In genomic region chr14:100727565-100728240, GRCh38 we compare ENCODE assay signal across 26 cellular contexts. TPM values are rescaled to one million over a fixed set of nuclear protein-coding genes. Genes with fewer than 3 reads are reported as not detected.
A peak's percentile ranks its signal among the peaks of the same experiment; 100 is the strongest.
DNase-seq lines count a peak whose midpoint lies in the region; ATAC-seq, FAIRE-seq and TF ChIP-seq lines count a peak whose summit lies in the region.
"Had no signal": no experiment of that assay in that cellular context is flagged by ENCODE, and none has a peak within 500 bp of the region (broad histone marks: within the 10 kb centered on the region; RNA-seq: fewer than 3 reads in every experiment).

No MANE protein-coding gene starts in this region.

- H3K18ac ChIP-seq in H1 (ENCODE audit: extremely low read depth, low read length): no peak overlapping the region

- H4K8ac ChIP-seq in H1 (ENCODE audit: extremely low read depth, insufficient read depth, low read length): no peak overlapping the region

- no peak overlapping the region for H4K5ac ChIP-seq in H1 (ENCODE audit: insufficient read length, low read depth, low read length)

- CTCF ChIA-PET in H1 (lab: Charles Lee; ENCODE audit: partially characterized antibody): interaction anchor here (1.3 to 1.7 kb wide), 3 partner anchors 17 to 123 kb away, joined by 3 to 4 read pairs (median 4); no protein-coding TSS in a partner anchor
- CTCF ChIA-PET in OCI-LY7 (lab: Charles Lee; ENCODE audit: unreplicated experiment): no interaction called here

- H3K79me1 ChIP-seq in H1 (ENCODE audit: low read depth, low read length): no peaks in the 10 kb centered on the region

- H4K20me1 ChIP-seq in H1 (replicated peaks in 1 of 2; ENCODE audit: control insufficient read depth in 1 of 2, insufficient read depth in 2 of 2, low read length in 2 of 2) (peaks cover 0 to 3% of the 10 kb centered on the region in 2 experiments), smooth muscle cell (ENCODE audit: low read depth) (peaks cover 34% of the 10 kb centered on the region), OCI-LY7 (ENCODE audit: insufficient read depth, low read length) (no peaks in the 10 kb centered on the region)

- no peak for TF ChIP-seq RAD21 in H1 (IDR thresholded peaks at IDR 0.05 in 1 of 2, conservative IDR thresholded peaks at IDR 0.05 in 1 of 2; ENCODE audit: low read depth in 2 of 2, low read length in 2 of 2)

- no peak overlapping the region for H3K23ac ChIP-seq in H1 (ENCODE audit: insufficient read length)

- H3K79me2 ChIP-seq in H1 (ENCODE audit: control insufficient read depth in 1 of 2, insufficient read depth in 2 of 2, low read length in 2 of 2) (no peaks in the 10 kb centered on the region), smooth muscle cell (ENCODE audit: low read depth) (peaks cover 50% of the 10 kb centered on the region), OCI-LY7 (ENCODE audit: insufficient read depth, low read depth, low read length) (no peaks in the 10 kb centered on the region)

- no peaks in the 10 kb centered on the region for H3K36me3 ChIP-seq in HUES64 (ENCODE audit: insufficient read depth, low read length)
- peaks cover 0 to 3% (median 0%) of the 10 kb centered on the region in 4 experiments; a peak in 1 of 8 replicates for H3K36me3 ChIP-seq in H1 (ENCODE audit: control insufficient read depth in 2 of 4, insufficient read depth in 4 of 4, low read length in 3 of 4)
- H3K36me3 ChIP-seq in smooth muscle cell (ENCODE audit: low read depth): no peaks in the 10 kb centered on the region
- no peaks in the 10 kb centered on the region for H3K36me3 ChIP-seq in OCI-LY7 (ENCODE audit: insufficient read depth, low read length)

- peaks cover 73% of the 10 kb centered on the region for H3K27me3 Mint-ChIP-seq in stimulated activated naive CD8-positive, alpha-beta T cell treated with anti-CD3 and anti-CD28 coated beads, Interleukin-15, amount 100 ng/mL, for 72 hours

- no peaks in the 10 kb centered on the region for H3K4me1 Mint-ChIP-seq in stimulated activated naive CD8-positive, alpha-beta T cell treated with anti-CD3 and anti-CD28 coated beads, Interleukin-15, amount 100 ng/mL, for 72 hours
- H3K4me1 Mint-ChIP-seq: activated CD4-positive, alpha-beta T cell treated with anti-CD3 and anti-CD28 coated beads, Interleukin-2, amount 10 ng/mL, durations not matched to agents 7 days and 5 days had no signal

- no peak for FAIRE-seq in H1 (lab: Jason Lieb, UNC)
- FAIRE-seq: GM12891 had no signal

- H3K9me3 ChIP-seq in HUES64 (ENCODE audit: insufficient read depth, low read depth, low read length): no peaks in the 10 kb centered on the region
- peaks cover 0 to 5% of the 10 kb centered on the region in 2 experiments; a peak in 1 of 4 replicates for H3K9me3 ChIP-seq in H1 (ENCODE audit: insufficient read depth in 2 of 2, low read depth in 1 of 2, low read length in 1 of 2)
- H3K9me3 ChIP-seq in smooth muscle cell (replicated peaks; ENCODE audit: low read depth): no peaks in the 10 kb centered on the region
- no peaks in the 10 kb centered on the region for H3K9me3 ChIP-seq in OCI-LY7 (ENCODE audit: low read length)
- H3K9me3 ChIP-seq: body of pancreas had no signal

- TF ChIP-seq CTCF in H1 (IDR thresholded peaks at IDR 0.05; ENCODE audit: control extremely low read depth in 1 of 3, insufficient read depth in 1 of 3, low read depth in 1 of 3, low read length in 3 of 3) (no peak), smooth muscle cell (IDR thresholded peaks at IDR 0.05; ENCODE audit: borderline replicate concordance, insufficient read depth, poor library complexity, severe bottlenecking) (no peak), OCI-LY7 (conservative IDR thresholded peaks at IDR 0.05; ENCODE audit: low read length) (no peak)

- no peak overlapping the region for H2BK120ac ChIP-seq in H1 (replicated peaks; ENCODE audit: low read depth, low read length)

- no peak overlapping the region for H4K91ac ChIP-seq in H1 (replicated peaks; ENCODE audit: insufficient read length, low read length)

- H2BK15ac ChIP-seq in H1 (ENCODE audit: low read length): 0 out of 2 replicates have a peak overlapping the region, but pooled peaks have one; percentile 29

- WGBS in HUES64: 59% methylated on average over 22 of the region's 23 CpGs
- whole genome bisulfite sequencing in H1 (ENCODE audit: extremely low coverage in 1 of 2, insufficient coverage in 1 of 2, insufficient read length in 1 of 2, insufficient replicate concordance in 2 of 2, low coverage in 1 of 2, low lambda C conversion rate in 2 of 2, missing lambda C conversion rate in 1 of 2), 2 experiments: 47% methylated on average over 22 of the region's 23 CpGs; no CpG with 5 or more reads in 1 of the 2 experiments
- 39% methylated on average over 23 of the region's 23 CpGs for WGBS in smooth muscle cell (ENCODE audit: low lambda C conversion rate)

- POLR2A ChIA-PET in H1 (lab: Charles Lee; ENCODE audit: partially characterized antibody) (no interaction called here), OCI-LY7 (lab: Charles Lee) (no interaction called here)

- H3K14ac ChIP-seq in H1 (ENCODE audit: insufficient read length): no peak overlapping the region

- H2AK5ac ChIP-seq in H1 (ENCODE audit: low read depth, low read length): no peak overlapping the region

- peaks cover 35% of the 10 kb centered on the region for H3F3A ChIP-seq in smooth muscle cell (ENCODE audit: low read depth)

- H2AFZ ChIP-seq in H1 (ENCODE audit: low read length) (no peak overlapping the region), smooth muscle cell (ENCODE audit: low read depth) (no peak overlapping the region), OCI-LY7 (ENCODE audit: low read length) (no peak overlapping the region)

- H3K9me3 Mint-ChIP-seq in stimulated activated naive CD8-positive, alpha-beta T cell treated with anti-CD3 and anti-CD28 coated beads, Interleukin-15, amount 100 ng/mL, for 72 hours: no peaks in the 10 kb centered on the region
- H3K9me3 Mint-ChIP-seq: activated CD4-positive, alpha-beta T cell treated with anti-CD3 and anti-CD28 coated beads, Interleukin-2, amount 10 ng/mL, durations not matched to agents 7 days and 5 days; activated T-cell treated with anti-CD3 and anti-CD28 coated beads, Interleukin-2, amount 50 U/mL, for 24 hours had no signal

- H3K4me2 ChIP-seq in H1 (ENCODE audit: insufficient read depth in 1 of 2, low read depth in 2 of 2, low read length in 2 of 2) (peak overlapping the region; percentile 60 to 70), smooth muscle cell (peak overlapping the region; percentile 96), OCI-LY7 (ENCODE audit: low read length) (no peak overlapping the region)

- H2BK12ac ChIP-seq in H1 (ENCODE audit: low read depth, low read length): no peak overlapping the region

- H3K27ac Mint-ChIP-seq in stimulated activated naive CD8-positive, alpha-beta T cell treated with anti-CD3 and anti-CD28 coated beads, Interleukin-15, amount 100 ng/mL, for 72 hours: no peak overlapping the region
- H3K27ac Mint-ChIP-seq: activated CD4-positive, alpha-beta T cell treated with anti-CD3 and anti-CD28 coated beads, Interleukin-2, amount 10 ng/mL, durations not matched to agents 7 days and 5 days; activated T-cell treated with anti-CD3 and anti-CD28 coated beads, Interleukin-2, amount 50 U/mL, for 24 hours; CD14-positive monocyte had no signal

- H3K4me3 ChIP-seq in HUES64 (ENCODE audit: low read length) (peak overlapping the region; percentile 55), H1 (ENCODE audit: extremely low read depth in 1 of 4, insufficient read depth in 2 of 4, low read depth in 3 of 4, low read length in 4 of 4) (peak overlapping the region; percentile 5 to 67 (median 43); a peak in 6 of 8 replicates), smooth muscle cell (peak overlapping the region; percentile 76), OCI-LY7 (ENCODE audit: low read depth, low read length, poor library complexity, severe bottlenecking) (no peak overlapping the region)
- H3K4me3 ChIP-seq: body of pancreas had no signal

- H3K9me2 ChIP-seq in OCI-LY7 (ENCODE audit: insufficient read depth, low read length): no peaks in the 10 kb centered on the region

- H3K4me1 ChIP-seq in HUES64 (ENCODE audit: insufficient read depth, low read length) (peaks cover 14% of the 10 kb centered on the region), H1 (replicated peaks in 1 of 4; ENCODE audit: control insufficient read depth in 3 of 4, insufficient read depth in 4 of 4, low read length in 3 of 4) (peaks cover 0 to 19% (median 10%) of the 10 kb centered on the region in 4 experiments; a peak in 6 of 7 replicates), smooth muscle cell (ENCODE audit: low read depth) (peaks cover 55% of the 10 kb centered on the region), OCI-LY7 (ENCODE audit: insufficient read depth, low read length, poor library complexity, severe bottlenecking) (no peaks in the 10 kb centered on the region)
- H3K4me1 ChIP-seq: body of pancreas had no signal

- H3K9ac ChIP-seq in HUES64 (ENCODE audit: low read depth, low read length) (no peak overlapping the region; the same call in 1 of the 2 replicates), H1 (replicated peaks in 1 of 4; ENCODE audit: extremely low read depth in 1 of 4, low read depth in 3 of 4, low read length in 3 of 4) (no peak overlapping the region; a peak in 2 of 7 replicates), smooth muscle cell (ENCODE audit: low read depth) (peak overlapping the region; percentile 68)

- H3K27me3 ChIP-seq in HUES64 (ENCODE audit: insufficient read depth, low read length) (peaks cover 69% of the 10 kb centered on the region), H1 (replicated peaks in 1 of 4; ENCODE audit: control insufficient read depth in 3 of 4, extremely low read depth in 1 of 4, insufficient read depth in 3 of 4, low read length in 3 of 4) (peaks cover 24 to 49% (median 44%) of the 10 kb centered on the region in 4 experiments), smooth muscle cell (ENCODE audit: low read depth) (peaks cover 7% of the 10 kb centered on the region)

- intact Hi-C loops in OCI-LY7 (cut with micrococcal nuclease; ENCODE audit: unreplicated experiment): no loop called here

- H2BK5ac ChIP-seq in H1 (ENCODE audit: low read depth, low read length): no peak overlapping the region

- no peak for DNase-seq in H1 (ENCODE audit: low read depth in 1 of 2, low spot score in 2 of 2)
- peak; percentile 39 for DNase-seq in left kidney (ENCODE audit: low read depth, low spot score)
- no peak for DNase-seq in smooth muscle cell (lab: John Stamatoyannopoulos, UW; ENCODE audit: unreplicated experiment)
- no peak for DNase-seq in D341Med (ENCODE audit: low spot score)
- no peak for DNase-seq in OCI-LY7 (ENCODE audit: low spot score)
- no peak for DNase-seq in stimulated activated naive CD8-positive, alpha-beta T cell treated with anti-CD3 and anti-CD28 coated beads, Interleukin-15, amount 100 ng/mL, for 72 hours
- DNase-seq: activated CD4-positive, alpha-beta T cell treated with anti-CD3 and anti-CD28 coated beads, Interleukin-2, amount 10 ng/mL, durations not matched to agents 7 days and 5 days; activated naive CD4-positive, alpha-beta T cell; activated T-cell treated with anti-CD3 and anti-CD28 coated beads, Interleukin-2, amount 50 U/mL, for 24 hours; body of pancreas; EL; GOT3; left colon; mesendoderm; NCI-H1105 treated with DMSO at 0.1 percent for 48 hours; NCI-H2029; NCI-H345; stimulated activated CD4-positive, alpha-beta T cell treated with anti-CD3 and anti-CD28 coated beads, Interleukin-2, amount 100 ng/mL, for 24 hours; T1000; trophoblast cell had no signal

- ATAC-seq in stimulated activated naive CD8-positive, alpha-beta T cell treated with anti-CD3 and anti-CD28 coated beads, Interleukin-15, amount 100 ng/mL, for 72 hours: no peak
- ATAC-seq: body of pancreas, left colon had no signal

- BruUV-seq in OCI-LY7 (replicated peaks; lab: Mats Ljungman, UMichigan): no TSS peak

- no peak overlapping the region for H3K4me3 Mint-ChIP-seq in stimulated activated naive CD8-positive, alpha-beta T cell treated with anti-CD3 and anti-CD28 coated beads, Interleukin-15, amount 100 ng/mL, for 72 hours
- H3K4me3 Mint-ChIP-seq: activated CD4-positive, alpha-beta T cell treated with anti-CD3 and anti-CD28 coated beads, Interleukin-2, amount 10 ng/mL, durations not matched to agents 7 days and 5 days; activated T-cell treated with anti-CD3 and anti-CD28 coated beads, Interleukin-2, amount 50 U/mL, for 24 hours had no signal

- no peak for TF ChIP-seq POLR2A in H1 (IDR thresholded peaks at IDR 0.05; ENCODE audit: control extremely low read depth in 1 of 2, low read depth in 2 of 2, low read length in 2 of 2)

- H3K4ac ChIP-seq in H1 (replicated peaks; ENCODE audit: insufficient read length, low read depth, low read length): no peak overlapping the region

- peaks cover 2% of the 10 kb centered on the region; the same call in 1 of the 2 replicates for H3K23me2 ChIP-seq in H1 (ENCODE audit: low read depth, low read length)

- 0 out of 2 replicates have a peak overlapping the region, but pooled peaks have one; percentile 43 for H2BK20ac ChIP-seq in H1 (ENCODE audit: low read length)

- H3K27ac ChIP-seq in HUES64 (ENCODE audit: low read depth, low read length) (no peak overlapping the region), H1 (ENCODE audit: low read depth, low read length) (no peak overlapping the region), smooth muscle cell (ENCODE audit: low read depth) (peak overlapping the region; percentile 36), OCI-LY7 (ENCODE audit: low read depth, low read length, poor library complexity, severe bottlenecking) (no peak overlapping the region)
- H3K27ac ChIP-seq: body of pancreas had no signal

- no peak overlapping the region for H3K56ac ChIP-seq in H1 (replicated peaks; ENCODE audit: insufficient read length, low read depth, low read length)

- no peak for TF ChIP-seq EP300 in H1 (IDR thresholded peaks at IDR 0.05; ENCODE audit: borderline replicate concordance in 1 of 2, low read depth in 2 of 2, low read length in 2 of 2)

RNA-seq across cellular contexts. Expression of gene DLK1, which starts 1.0 kb away (rescaled TPM):
- 9.3 TPM for polyA plus RNA-seq in HUES64 (2013, experiment 1 of 2)
- polyA plus RNA-seq in HUES64 (2013, experiment 2 of 2): 18.3 TPM
- 0.42 and 1.3 TPM in 2 replicates for total RNA-seq in H1 (2021; fragmentation: NEBNext Ultra II Directional; extraction: Animal tissue kit (Norgen Biotek cat#: 25700))
- polyA plus RNA-seq in H1 (2011; rRNA removed): 2.4 and 7.1 TPM in 2 replicates
- polyA plus RNA-seq in H1 (2011; cell fraction: cytosol; rRNA removed): 2.2 TPM
- 5.4 TPM for polyA plus RNA-seq in H1 (2011; cell fraction: nucleus; rRNA removed)
- 2.2 to 3.6 TPM (median 3.3 TPM) in 4 replicates for polyA plus RNA-seq in H1 (2012, experiment 1 of 2)
- polyA plus RNA-seq in H1 (2012, experiment 2 of 2): 3.7 TPM
- polyA plus RNA-seq in H1 (2013, experiment 1 of 2): 0.93 TPM
- polyA plus RNA-seq in H1 (2013, experiment 2 of 2): 0.98 TPM
- polyA minus RNA-seq in H1 (2011; rRNA and poly(A)+ RNA removed): 0.51 and 1.1 TPM in 2 replicates
- 2.1 TPM for polyA minus RNA-seq in H1 (2011; cell fraction: cytosol; rRNA and poly(A)+ RNA removed)
- 0.80 TPM for polyA minus RNA-seq in H1 (2011; cell fraction: nucleus; rRNA and poly(A)+ RNA removed)
- total RNA-seq in smooth muscle cell: 3,515 and 3,549 TPM in 2 replicates
- 10,448 and 15,731 TPM in 2 replicates for polyA plus RNA-seq in smooth muscle cell
- total RNA-seq in OCI-LY7 (2014; rRNA removed; shearing (Covaris generic)): not detected in 2 replicates
- total RNA-seq in OCI-LY7 (2022): not detected in 2 replicates
- total RNA-seq: activated CD4-positive, alpha-beta T cell treated with anti-CD3 and anti-CD28 coated beads, Interleukin-2, amount 10 ng/mL, durations not matched to agents 7 days and 5 days; epithelial cell of proximal tubule; left colon; M059J; renal cortical epithelial cell had no signal
- polyA plus RNA-seq: CD14-positive monocyte had no signal

Comparison
In these comparisons a context has a peak if more than half of its experiments do, and no peak if none do; other contexts are left out.
1. RNA of gene DLK1, which starts 1.0 kb away (total RNA-seq): 3,515 to 3,549 TPM in smooth muscle cell; 0.42 to 1.3 TPM in H1 and not detected in OCI-LY7; every median in the first group is over 1,000 times any median in the second.